8 cellular contexts compared by ENCODE assay signal in the genomic region with DNA sequence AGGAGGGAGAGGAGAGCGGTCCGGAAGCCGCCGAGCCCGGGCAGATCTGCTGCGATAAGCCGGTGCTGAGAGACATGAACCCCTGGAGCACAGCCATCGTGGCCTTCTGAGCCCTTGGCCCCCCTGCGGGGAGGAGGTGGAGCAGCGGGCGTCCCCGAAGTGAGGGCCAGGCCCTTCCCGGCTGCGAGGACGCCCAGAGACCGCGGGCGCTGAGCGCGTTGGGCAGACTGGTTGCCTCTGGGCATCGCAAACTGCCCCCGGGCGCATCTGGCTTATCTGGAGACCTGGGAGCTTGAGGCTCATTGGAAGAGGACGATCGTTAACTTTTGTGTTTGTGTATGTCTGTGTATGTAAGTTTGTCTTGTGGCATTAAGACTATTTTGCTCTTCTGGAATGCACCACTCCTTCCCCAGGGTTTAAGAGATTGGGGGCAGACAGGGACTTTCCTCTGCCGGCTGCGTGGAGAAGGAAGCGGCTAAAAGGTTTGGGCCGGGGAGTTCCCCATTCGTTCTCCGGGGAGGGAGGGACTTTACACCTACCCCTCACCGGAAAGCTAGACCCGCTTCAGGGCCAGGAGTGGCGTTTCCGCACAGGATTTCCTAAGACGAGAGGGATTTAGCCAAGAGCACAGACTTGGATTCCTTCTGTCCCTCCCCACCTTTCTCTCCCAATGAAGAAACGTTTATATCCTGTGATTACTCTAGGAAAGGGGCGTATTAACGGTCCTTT. TPM values are rescaled to one million over a fixed set of nuclear protein-coding genes. Genes with fewer than 3 reads are reported as not detected.
DNase-seq lines count a peak whose midpoint lies in the region; ATAC-seq and TF ChIP-seq lines count a peak whose summit lies in the region.

No MANE protein-coding gene starts in this region.

- H3K4me1 ChIP-seq in BLaER1 (peaks cover 43% of the 10 kb centered on the region), trophoblast cell (ENCODE audit: control insufficient read depth in 1 of 2, insufficient read depth in 2 of 2, low read length in 2 of 2) (peaks cover 2 to 4% of the 10 kb centered on the region in 2 experiments), upper lobe of right lung (peaks cover 21% of the 10 kb centered on the region)

- no peak overlapping the region for H2AFZ ChIP-seq in trophoblast cell (ENCODE audit: insufficient read depth, low read length, poor library complexity)

- H3K4me2 ChIP-seq in BLaER1 (peak overlapping the region; percentile 86), trophoblast cell (ENCODE audit: low read length) (peak overlapping the region; percentile 97)

- peak overlapping the region; percentile 17 for H4K12ac ChIP-seq in trophoblast cell (ENCODE audit: low read depth, low read length)

- H3K18ac ChIP-seq in trophoblast cell (ENCODE audit: low read length), result peak overlapping the region; percentile 40

- no CpG with 5 or more reads among the region's 39 CpGs for WGBS in trophoblast cell (ENCODE audit: extremely low coverage, insufficient coverage, insufficient read length)

- H3K14ac ChIP-seq in trophoblast cell (ENCODE audit: low read length), result peak overlapping the region; percentile 54

- H3K9ac ChIP-seq in BLaER1 (peak overlapping the region; percentile 90), trophoblast cell (ENCODE audit: low read length) (peak overlapping the region; percentile 20)

- H3K27me3 ChIP-seq in BLaER1 (no peaks in the 10 kb centered on the region), HL-60 (ENCODE audit: insufficient read depth, poor library complexity, severe bottlenecking) (no peaks in the 10 kb centered on the region), trophoblast cell (ENCODE audit: insufficient read depth, low read length) (no peaks in the 10 kb centered on the region), upper lobe of right lung (no peaks in the 10 kb centered on the region)

- H2AK5ac ChIP-seq in trophoblast cell (ENCODE audit: low read length), result peak overlapping the region; percentile 13

- H4K20me1 ChIP-seq in BLaER1, result peaks cover 63% of the 10 kb centered on the region

- peaks cover 15% of the 10 kb centered on the region for H3K79me1 ChIP-seq in trophoblast cell (ENCODE audit: low read length)

- H4K91ac ChIP-seq in trophoblast cell (ENCODE audit: low read depth, low read length), result peak overlapping the region; percentile 60

- H3K23ac ChIP-seq in trophoblast cell (ENCODE audit: low read length), result no peak overlapping the region

- peak overlapping the region; percentile 18 for H3K4ac ChIP-seq in trophoblast cell (ENCODE audit: low read depth, low read length)

- intact Hi-C loops in Right ventricle myocardium superior (cut with DNase I), result loop anchor here (5.0 kb wide), 1 partner anchor 53 kb away; no protein-coding TSS in a partner anchor
- intact Hi-C loops in upper lobe of right lung (cut with DNase I), result loop anchor here (5.0 kb wide), 1 partner anchor 52 kb away; no protein-coding TSS in a partner anchor

- peak overlapping the region; percentile 8 for H4K8ac ChIP-seq in trophoblast cell (ENCODE audit: low read depth, low read length)

- H3K27ac ChIP-seq in BLaER1 (peak overlapping the region; percentile 90), HL-60 (replicated peaks) (peak overlapping the region; percentile 57), trophoblast cell (ENCODE audit: low read depth, low read length) (peak overlapping the region; percentile 31), upper lobe of right lung (peak overlapping the region; percentile 90)

- peak overlapping the region; percentile 21 for H2BK120ac ChIP-seq in trophoblast cell (ENCODE audit: insufficient read depth, low read length, poor library complexity)

- H3K4me3 ChIP-seq in BLaER1 (peak overlapping the region; percentile 90), HL-60 (replicated peaks; ENCODE audit: insufficient read depth, low read length) (peak overlapping the region; percentile 82), trophoblast cell (ENCODE audit: low read depth, low read length) (peak overlapping the region; percentile 92), upper lobe of right lung (peak overlapping the region; percentile 88)

- DNase-seq in HL-60 (ENCODE audit: low read depth in 1 of 2, low spot score in 1 of 2) (peak in 1 of 2 experiments; percentile 72), RPMI8226 (peak; percentile 77), Right ventricle myocardium superior (peak; percentile 83), trophoblast cell (peak; percentile 75 to 80), upper lobe of right lung (peak; percentile 88)
- DNase-seq in activated naive CD4-positive, alpha-beta T cell treated with Interleukin-2 at 50 U/mL for 16 hours, result peak; percentile 80

- H2BK5ac ChIP-seq in trophoblast cell (ENCODE audit: low read depth, low read length, poor library complexity), result peak overlapping the region; percentile 32

- H2BK12ac ChIP-seq in trophoblast cell (ENCODE audit: low read length), result no peak overlapping the region

- H3K79me2 ChIP-seq in trophoblast cell (ENCODE audit: control insufficient read depth, insufficient read depth, low read length, poor library complexity), result peaks cover 12% of the 10 kb centered on the region

- H3K36me3 ChIP-seq in BLaER1 (peaks cover 18% of the 10 kb centered on the region; the same call in 1 of the 2 replicates), trophoblast cell (ENCODE audit: control insufficient read depth in 1 of 2, insufficient read depth in 2 of 2, low read length in 2 of 2) (no peaks in the 10 kb centered on the region), upper lobe of right lung (peaks cover 11% of the 10 kb centered on the region)

- H3K9me3 ChIP-seq in BLaER1, result no peaks in the 10 kb centered on the region
- peaks cover 2% of the 10 kb centered on the region for H3K9me3 ChIP-seq in trophoblast cell (ENCODE audit: insufficient read depth, low read depth, low read length)
- H3K9me3 ChIP-seq in upper lobe of right lung, result no peaks in the 10 kb centered on the region

- ATAC-seq in GM19395 (IDR thresholded peaks at IDR 0.05; ENCODE audit: unreplicated experiment) (peak; percentile 42), Right ventricle myocardium superior (ENCODE audit: poor library complexity) (peak; percentile 70), upper lobe of right lung (peak; percentile 62)

- no peak for TF ChIP-seq CTCF in HL-60 (IDR thresholded peaks at IDR 0.05; ENCODE audit: insufficient read depth, low read length)
- TF ChIP-seq CTCF in upper lobe of right lung (IDR thresholded peaks at IDR 0.05), result peak; percentile 12

RNA-seq across cellular contexts. Expression of gene IER5, which starts 1.4 kb away (rescaled TPM):
- total RNA-seq in Right ventricle myocardium superior, result 15.1 TPM
- polyA plus RNA-seq in trophoblast cell (2013), result 9.0 and 9.8 TPM in 2 replicates
- total RNA-seq in upper lobe of right lung, result 32.0 TPM

RNA-seq across cellular contexts. Expression of gene MR1, which starts 56.2 kb away (rescaled TPM):
- total RNA-seq in Right ventricle myocardium superior (3.3 TPM), upper lobe of right lung (45.0 TPM)
- 0.57 and 0.79 TPM in 2 replicates for polyA plus RNA-seq in trophoblast cell (2013)

Comparison
In these comparisons a context has a peak if more than half of its experiments do, and no peak if none do; other contexts are left out.
1. H3K27ac ChIP-seq: peak in every context shown above with its lines; median percentile 90 in BLaER1; 90 in upper lobe of right lung; 57 in HL-60; 31 in trophoblast cell.
2. RNA of gene MR1, which starts 56.2 kb away (total RNA-seq): 45.0 TPM in upper lobe of right lung (single experiment); 3.3 TPM in Right ventricle myocardium superior (single experiment); every median in the first group is over 10 times any median in the second.
3. Peak in every context shown above with its lines, with median percentiles within 50 percentile points of each other: H3K4me3 ChIP-seq and ATAC-seq.